Comparison of ENCODE assay signal across 16 cellular contexts in genomic region chr7:36742911-36743775, GRCh38. TPM values are rescaled to one million over a fixed set of nuclear protein-coding genes. Genes with fewer than 3 reads are reported as not detected.
DNase-seq lines count a peak whose midpoint lies in the region; ATAC-seq and TF ChIP-seq lines count a peak whose summit lies in the region.
"Had no signal": no experiment of that assay in that cellular context is flagged by ENCODE, and none has a peak within 500 bp of the region (broad histone marks: within the 10 kb centered on the region; RNA-seq: fewer than 3 reads in every experiment).

No MANE protein-coding gene starts in this region.

- ATAC-seq in GM21528 (IDR thresholded peaks at IDR 0.05; ENCODE audit: low FRiP score, unreplicated experiment) (peak; percentile 50), IMR-90 (ENCODE audit: low read depth) (no peak), left ventricle myocardium superior (peak; percentile 73), GM19455 (IDR thresholded peaks at IDR 0.05; ENCODE audit: unreplicated experiment) (no peak)

- no peak overlapping the region for H4K5ac ChIP-seq in IMR-90 (ENCODE audit: low read depth, low read length)

- no peak overlapping the region for H2AK5ac ChIP-seq in IMR-90 (ENCODE audit: low read depth, low read length)

- H3K4me1 ChIP-seq in IMR-90 (ENCODE audit: control insufficient read depth, insufficient read depth, low read length) (no peaks in the 10 kb centered on the region), mammary epithelial cell (ENCODE audit: insufficient read depth, low read length) (peaks cover 25% of the 10 kb centered on the region)
- H3K4me1 ChIP-seq: BE2C had no signal

- no CpG with 5 or more reads among the region's 6 CpGs for WGBS in IMR-90 (ENCODE audit: extremely low coverage in 2 of 2, insufficient read length in 1 of 2), 2 experiments
- WGBS in mammary epithelial cell (ENCODE audit: low coverage, missing lambda C conversion rate), result 96% methylated on average over 6 of the region's 6 CpGs

- in situ Hi-C loops in IMR-90 (cut with MboI; ENCODE audit: low sequenced_read_pairs), result no loop called here
- in situ Hi-C loops in mammary epithelial cell (cut with MboI; ENCODE audit: low sequenced_read_pairs in 2 of 2), result no loop called here

- H2BK120ac ChIP-seq in IMR-90 (ENCODE audit: low read depth, low read length), result no peak overlapping the region

- DNase-seq in CD1c-positive myeloid dendritic cell (ENCODE audit: extremely low spot score), result peak; percentile 94
- DNase-seq in IMR-90, result no peak
- peak; percentile 46 for DNase-seq in left ventricle myocardium superior
- DNase-seq in H4 (ENCODE audit: low spot score), result no peak
- DNase-seq in mammary epithelial cell, result no peak
- DNase-seq in NCI-H1417 treated with DMSO at 0.1 percent for 48 hours (lab: John Stamatoyannopoulos, UW), result no peak
- DNase-seq: activated naive CD4-positive, alpha-beta T cell treated with anti-CD3 and anti-CD28 coated beads for 36 hours; BE2C; GOT3; hippocampal formation; natural killer cell; NCI-H524 had no signal

- TF ChIP-seq POLR2A in IMR-90 (IDR thresholded peaks at IDR 0.05; ENCODE audit: low read depth, low read length), result no peak

- no peak overlapping the region for H3K4me3 ChIP-seq in IMR-90 (ENCODE audit: insufficient read depth, low read depth, low read length)
- H3K4me3 ChIP-seq in mammary epithelial cell (replicated peaks in 1 of 3; ENCODE audit: insufficient read depth in 1 of 3, low read depth in 2 of 3, low read length in 3 of 3), result no peak overlapping the region
- H3K4me3 ChIP-seq: dorsolateral prefrontal cortex had no signal

- no peaks in the 10 kb centered on the region for H3K9me3 ChIP-seq in IMR-90 (ENCODE audit: control insufficient read depth, insufficient read depth, low read length)
- no peaks in the 10 kb centered on the region for H3K9me3 ChIP-seq in mammary epithelial cell (replicated peaks; ENCODE audit: insufficient read depth, low read length)
- H3K9me3 ChIP-seq: BE2C had no signal

- no peak overlapping the region for H3K23ac ChIP-seq in IMR-90 (ENCODE audit: low read depth, low read length)

- no peaks in the 10 kb centered on the region for H3K27me3 ChIP-seq in IMR-90 (ENCODE audit: control insufficient read depth, insufficient read depth, low read length)
- no peaks in the 10 kb centered on the region for H3K27me3 ChIP-seq in mammary epithelial cell (ENCODE audit: insufficient read depth, low read length)
- H3K27me3 ChIP-seq: BE2C, dorsolateral prefrontal cortex had no signal

- H3K14ac ChIP-seq in IMR-90 (replicated peaks; ENCODE audit: low read depth, low read length), result no peak overlapping the region

- H3K36me3 ChIP-seq in IMR-90 (ENCODE audit: control insufficient read depth, insufficient read depth, low read length), result no peaks in the 10 kb centered on the region
- H3K36me3 ChIP-seq in mammary epithelial cell (ENCODE audit: insufficient read depth, low read length), result no peaks in the 10 kb centered on the region
- H3K36me3 ChIP-seq: BE2C had no signal

- no peaks in the 10 kb centered on the region for H4K20me1 ChIP-seq in IMR-90 (ENCODE audit: insufficient read depth, low read length)
- H4K20me1 ChIP-seq in mammary epithelial cell (ENCODE audit: insufficient read depth, low read length), result no peaks in the 10 kb centered on the region

- no peaks in the 10 kb centered on the region for H3K79me2 ChIP-seq in mammary epithelial cell (ENCODE audit: insufficient read depth, low read length)

- no peak for TF ChIP-seq RAD21 in IMR-90 (IDR thresholded peaks at IDR 0.05; ENCODE audit: low read length)

- POLR2A ChIA-PET in IMR-90 (lab: Charles Lee; ENCODE audit: unreplicated experiment), result no interaction called here

- no peaks in the 10 kb centered on the region for H3K79me1 ChIP-seq in IMR-90 (ENCODE audit: low read depth in 1 of 2, low read length in 2 of 2)

- BruUV-seq in IMR-90 (replicated peaks; lab: Mats Ljungman, UMichigan) (no TSS peak), mammary epithelial cell (replicated peaks; lab: Mats Ljungman, UMichigan) (no TSS peak)

- no peak overlapping the region for H3K18ac ChIP-seq in IMR-90 (ENCODE audit: low read depth, low read length)

- no peak overlapping the region for H3K56ac ChIP-seq in IMR-90 (ENCODE audit: extremely low read depth, insufficient read depth, low read length)

- H2BK20ac ChIP-seq in IMR-90 (ENCODE audit: low read depth, low read length), result no peak overlapping the region

- H3K27ac ChIP-seq in IMR-90 (ENCODE audit: insufficient read depth, low read length), result no peak overlapping the region
- no peak overlapping the region for H3K27ac ChIP-seq in mammary epithelial cell (ENCODE audit: insufficient read depth, low read depth, low read length)
- H3K27ac ChIP-seq: dorsolateral prefrontal cortex, KMS-11 had no signal

- no peak overlapping the region for H3K4ac ChIP-seq in IMR-90 (ENCODE audit: low read depth, low read length)

- no peak overlapping the region for H2AK9ac ChIP-seq in IMR-90 (replicated peaks; ENCODE audit: low read depth, low read length, poor library complexity)

- CTCF ChIA-PET in IMR-90 (lab: Yijun Ruan, JAX) (no interaction called here), mammary epithelial cell (lab: Charles Lee; ENCODE audit: low non-redundant PET) (no interaction called here)

- H3K4me2 ChIP-seq in IMR-90 (ENCODE audit: low read depth, low read length) (no peak overlapping the region), mammary epithelial cell (ENCODE audit: insufficient read depth, low read depth, low read length) (no peak overlapping the region)
- H3K4me2 ChIP-seq: KMS-11 had no signal

- TF ChIP-seq CTCF in IMR-90 (conservative IDR thresholded peaks at IDR 0.05; ENCODE audit: low read depth, low read length), result no peak
- no peak for TF ChIP-seq CTCF in mammary epithelial cell (conservative IDR thresholded peaks at IDR 0.05 in 1 of 2, IDR thresholded peaks at IDR 0.05 in 1 of 2; ENCODE audit: extremely low read depth in 1 of 2, insufficient read depth in 1 of 2, low read depth in 1 of 2, low read length in 2 of 2)

- intact Hi-C loops in IMR-90 (cut with micrococcal nuclease), result no loop called here
- intact Hi-C loops in left ventricle myocardium superior (cut with micrococcal nuclease), result no loop called here
- intact Hi-C loops in mammary epithelial cell (cut with micrococcal nuclease), result no loop called here

- no peak overlapping the region for H4K8ac ChIP-seq in IMR-90 (ENCODE audit: low read depth in 2 of 2, low read length in 2 of 2)

- H4K91ac ChIP-seq in IMR-90 (ENCODE audit: insufficient read depth, low read depth, low read length), result no peak overlapping the region

- H2BK5ac ChIP-seq in IMR-90 (ENCODE audit: low read depth, low read length, poor library complexity, severe bottlenecking), result no peak overlapping the region

- H3K9me1 ChIP-seq in IMR-90 (ENCODE audit: insufficient read depth, low read length), result no peaks in the 10 kb centered on the region

- H3K9ac ChIP-seq in IMR-90 (ENCODE audit: low read depth, low read length) (no peak overlapping the region), mammary epithelial cell (ENCODE audit: insufficient read depth, low read length) (no peak overlapping the region)
- H3K9ac ChIP-seq: KMS-11 had no signal

- dilution Hi-C loops in IMR-90 (cut with HindIII; ENCODE audit: low sequenced_read_pairs, unreplicated experiment) (no loop called here), mammary epithelial cell (cut with HindIII; ENCODE audit: low sequenced_read_pairs) (no loop called here)

- H2AFZ ChIP-seq in IMR-90 (replicated peaks; ENCODE audit: low read length, poor library complexity) (no peak overlapping the region), mammary epithelial cell (ENCODE audit: low read depth, low read length) (no peak overlapping the region)

- H2BK15ac ChIP-seq in IMR-90 (ENCODE audit: low read depth, low read length), result no peak overlapping the region

TF ChIP-seq in IMR-90, 13 proteins besides CTCF, POLR2A, EP300 and RAD21:
- no peak for TF ChIP-seq MAZ (IDR thresholded peaks at IDR 0.05; ENCODE audit: borderline replicate concordance, low read depth, low read length)
- TF ChIP-seq MAFK (IDR thresholded peaks at IDR 0.05; ENCODE audit: low read depth, low read length), result 0 out of 2 replicates have a peak, but pooled peaks have one; percentile 10

RNA-seq across cellular contexts. Expression of gene AOAH, which starts 18.8 kb away (rescaled TPM):
- not detected in 2 replicates for total RNA-seq in IMR-90 (2012; rRNA removed)
- not detected in 2 replicates for polyA plus RNA-seq in IMR-90 (2012; rRNA removed)
- polyA plus RNA-seq in IMR-90 (2012; cell fraction: cytosol; rRNA removed), result not detected in 2 replicates
- polyA plus RNA-seq in IMR-90 (2012; cell fraction: nucleus; rRNA removed; ENCODE audit: low replicate concordance), result not detected in 2 replicates
- total RNA-seq in left ventricle myocardium superior, result 2.4 TPM
- 27.9 and 29.3 TPM in 2 replicates for total RNA-seq in H4 (2014; rRNA removed; shearing (Covaris generic))
- total RNA-seq in mammary epithelial cell, result under 1 TPM in 1 of 2 donors, not detected in 1; 0.33 TPM
- polyA plus RNA-seq in mammary epithelial cell, result 0.05 TPM
- not detected for polyA minus RNA-seq in mammary epithelial cell

Comparison
In these comparisons a context has a peak if more than half of its experiments do, and no peak if none do; other contexts are left out.
1. DNase-seq: peak in CD1c-positive myeloid dendritic cell (single experiment) and left ventricle myocardium superior (single experiment); none in IMR-90 (single experiment), H4 (single experiment), mammary epithelial cell (single experiment) and NCI-H1417 treated with DMSO at 0.1 percent for 48 hours (single experiment).
2. ATAC-seq: peak in GM21528 (single experiment) and left ventricle myocardium superior (single experiment); none in IMR-90 (single experiment) and GM19455 (single experiment).